Comparison of ENCODE assay signal across 13 cellular contexts in genomic region chr22:21818487-21819182, GRCh38. TPM values are rescaled to one million over a fixed set of nuclear protein-coding genes. Genes with fewer than 3 reads are reported as not detected.
DNase-seq lines count a peak whose midpoint lies in the region; ATAC-seq and TF ChIP-seq lines count a peak whose summit lies in the region.
"Had no signal": no experiment of that assay in that cellular context is flagged by ENCODE, and none has a peak within 500 bp of the region (broad histone marks: within the 10 kb centered on the region; RNA-seq: fewer than 3 reads in every experiment).

No MANE protein-coding gene starts in this region.

- H3K4me1 Mint-ChIP-seq in CD8-positive, alpha-beta T cell (ENCODE audit: low read depth) = peaks cover 72% of the 10 kb centered on the region
- H3K4me1 Mint-ChIP-seq in IgD-negative memory B cell (peaks cover 36 to 50% (median 49%) of the 10 kb centered on the region in 3 donors), chondrocyte (ENCODE audit: low read depth) (peaks cover 49% of the 10 kb centered on the region)

- H3K27me3 Mint-ChIP-seq in CD8-positive, alpha-beta T cell (ENCODE audit: low read depth) = no peaks in the 10 kb centered on the region
- H3K27me3 Mint-ChIP-seq in IgD-negative memory B cell (no peaks in the 10 kb centered on the region), chondrocyte (ENCODE audit: low read depth) (no peaks in the 10 kb centered on the region)

- H3K27ac ChIP-seq in CD8-positive, alpha-beta T cell (ENCODE audit: low read depth, low read length) = no peak overlapping the region
- H3K27ac ChIP-seq in neutrophil = peak overlapping the region; percentile 98
- no peak overlapping the region for H3K27ac ChIP-seq in testis

- intact Hi-C loops in CD8-positive, alpha-beta T cell (cut with DNase I, micrococcal nuclease) = loop anchor here in 1 of 2 experiments (10.0 kb wide), 1 partner anchor 54 kb away; no protein-coding TSS in a partner anchor
- intact Hi-C loops in testis (cut with DNase I; ENCODE audit: low total_unique reads) = no loop called here

- peaks cover 12% of the 10 kb centered on the region for H3K36me3 Mint-ChIP-seq in CD8-positive, alpha-beta T cell
- no peaks in the 10 kb centered on the region for H3K36me3 Mint-ChIP-seq in IgD-negative memory B cell
- H3K36me3 Mint-ChIP-seq in chondrocyte (ENCODE audit: low read depth) = peaks cover 2% of the 10 kb centered on the region

- CTCF ChIA-PET in CD8-positive, alpha-beta T cell (lab: Charles Lee) = interaction anchor here (1.4 kb wide), 1 partner anchor 25 kb away, joined by 4 read pairs; no protein-coding TSS in a partner anchor

- H3K27ac Mint-ChIP-seq in CD8-positive, alpha-beta T cell = peak overlapping the region; percentile 97
- H3K27ac Mint-ChIP-seq in IgD-negative memory B cell = peak overlapping the region; percentile 97 to 99 (median 99)
- H3K27ac Mint-ChIP-seq in chondrocyte (ENCODE audit: unreplicated experiment) = peak overlapping the region; percentile 79

- H3K9me3 Mint-ChIP-seq in CD8-positive, alpha-beta T cell = no peaks in the 10 kb centered on the region
- no peaks in the 10 kb centered on the region for H3K9me3 Mint-ChIP-seq in IgD-negative memory B cell
- no peaks in the 10 kb centered on the region for H3K9me3 Mint-ChIP-seq in chondrocyte (ENCODE audit: low read depth)

- peak overlapping the region; percentile 13 for H3K4me3 Mint-ChIP-seq in CD8-positive, alpha-beta T cell
- H3K4me3 Mint-ChIP-seq in IgD-negative memory B cell (peak overlapping the region in 3 of 4 donors; percentile 59 to 90 (median 86)), chondrocyte (ENCODE audit: unreplicated experiment) (no peak overlapping the region)

- no peaks in the 10 kb centered on the region for H3K27me3 ChIP-seq in CD8-positive, alpha-beta T cell (ENCODE audit: insufficient read depth, low read length)
- H3K27me3 ChIP-seq in neutrophil (no peaks in the 10 kb centered on the region), testis (no peaks in the 10 kb centered on the region)

- no peaks in the 10 kb centered on the region for H3K9me3 ChIP-seq in CD8-positive, alpha-beta T cell (ENCODE audit: low read length)
- H3K9me3 ChIP-seq in neutrophil (no peaks in the 10 kb centered on the region), testis (no peaks in the 10 kb centered on the region)

- peaks cover 41% of the 10 kb centered on the region for H3K4me1 ChIP-seq in CD8-positive, alpha-beta T cell (ENCODE audit: insufficient read depth, low read length)
- H3K4me1 ChIP-seq in neutrophil (ENCODE audit: control insufficient read depth in 1 of 2, insufficient read depth in 1 of 2, low read depth in 1 of 2, low read length in 1 of 2) (peaks cover 65 to 78% of the 10 kb centered on the region in 2 experiments), testis (peaks cover 6% of the 10 kb centered on the region)

- TF ChIP-seq CTCF in CD8-positive, alpha-beta T cell (IDR thresholded peaks at IDR 0.05) = no peak
- TF ChIP-seq CTCF in chondrocyte (IDR thresholded peaks at IDR 0.05) (no peak), neutrophil (IDR thresholded peaks at IDR 0.05) (no peak), foreskin fibroblast (IDR thresholded peaks at IDR 0.05; ENCODE audit: low read depth, low read length) (no peak), testis (IDR thresholded peaks at IDR 0.05) (no peak)

- no peak overlapping the region for H3K4me3 ChIP-seq in CD8-positive, alpha-beta T cell (ENCODE audit: low read depth, low read length)
- peak overlapping the region; percentile 52 to 53 for H3K4me3 ChIP-seq in neutrophil (ENCODE audit: low read depth in 1 of 2, low read length in 1 of 2)
- no peak overlapping the region for H3K4me3 ChIP-seq in foreskin fibroblast (ENCODE audit: low read depth in 1 of 2, low read length in 2 of 2)
- H3K4me3 ChIP-seq in testis = no peak overlapping the region

- no peak for ATAC-seq in CD8-positive, alpha-beta T cell
- no peak for ATAC-seq in GM21619 (IDR thresholded peaks at IDR 0.05; ENCODE audit: unreplicated experiment)

- POLR2A ChIA-PET in CD8-positive, alpha-beta T cell (lab: Charles Lee) = no interaction called here

- H3K36me3 ChIP-seq in CD8-positive, alpha-beta T cell (ENCODE audit: insufficient read depth, low read length) = no peaks in the 10 kb centered on the region
- H3K36me3 ChIP-seq in neutrophil (no peaks in the 10 kb centered on the region), testis (ENCODE audit: low read depth, missing control alignments) (no peaks in the 10 kb centered on the region)

- TF ChIP-seq POLR2A in testis (IDR thresholded peaks at IDR 0.05) = no peak

- WGBS in testis, 2 donors = 76 to 86% methylated on average over 8 of the region's 8 CpGs

- no peak for DNase-seq in CD8-positive, alpha-beta T cell
- DNase-seq in chondrocyte (ENCODE audit: low spot score) (no peak), foreskin fibroblast (no peak), NCI-H510A (lab: John Stamatoyannopoulos, UW) (no peak), testis (no peak)
- DNase-seq: activated CD4-positive, alpha-beta T cell treated with anti-CD3 and anti-CD28 coated beads, Interleukin-2, amount 50 U/mL, for 4 hours; DMS79 treated with DMSO at 0.1 percent for 48 hours; NCI-H1105; NCI-H748 treated with DMSO at 0.1 percent for 48 hours; stimulated activated CD4-positive, alpha-beta T cell treated with anti-CD3 and anti-CD28 coated beads, Interleukin-12 subunit alpha, Interleukin-12 subunit beta, amount 100 ng/mL, for 4 hours had no signal

RNA-seq across cellular contexts. Expression of gene MAPK1, which starts 48.8 kb away (rescaled TPM):
- total RNA-seq in CD8-positive, alpha-beta T cell = 10 to 100 TPM; 34.0 to 39.2 TPM
- polyA plus RNA-seq in IgD-negative memory B cell = 41.2 TPM
- total RNA-seq in chondrocyte = 139 to 157 TPM (median 156 TPM) in 3 replicates
- total RNA-seq in testis = 100 to 1,000 TPM in 1 of 2 donors, 10 to 100 TPM in 1; 90.2 to 121 TPM
- polyA plus RNA-seq in testis (ENCODE audit: insufficient read depth, low read depth, low replicate concordance) = 143 TPM

Comparison
In these comparisons a context has a peak if more than half of its experiments do, and no peak if none do; other contexts are left out.
1. H3K4me3 ChIP-seq: peak in neutrophil (2 of 2); none in CD8-positive, alpha-beta T cell (single experiment), foreskin fibroblast (0 of 2) and testis (0 of 2).
2. Peak in every context shown above with its lines, with median percentiles within 50 percentile points of each other: H3K27ac Mint-ChIP-seq.